ENCODE assay signal across 8 cellular contexts in the genomic region with DNA sequence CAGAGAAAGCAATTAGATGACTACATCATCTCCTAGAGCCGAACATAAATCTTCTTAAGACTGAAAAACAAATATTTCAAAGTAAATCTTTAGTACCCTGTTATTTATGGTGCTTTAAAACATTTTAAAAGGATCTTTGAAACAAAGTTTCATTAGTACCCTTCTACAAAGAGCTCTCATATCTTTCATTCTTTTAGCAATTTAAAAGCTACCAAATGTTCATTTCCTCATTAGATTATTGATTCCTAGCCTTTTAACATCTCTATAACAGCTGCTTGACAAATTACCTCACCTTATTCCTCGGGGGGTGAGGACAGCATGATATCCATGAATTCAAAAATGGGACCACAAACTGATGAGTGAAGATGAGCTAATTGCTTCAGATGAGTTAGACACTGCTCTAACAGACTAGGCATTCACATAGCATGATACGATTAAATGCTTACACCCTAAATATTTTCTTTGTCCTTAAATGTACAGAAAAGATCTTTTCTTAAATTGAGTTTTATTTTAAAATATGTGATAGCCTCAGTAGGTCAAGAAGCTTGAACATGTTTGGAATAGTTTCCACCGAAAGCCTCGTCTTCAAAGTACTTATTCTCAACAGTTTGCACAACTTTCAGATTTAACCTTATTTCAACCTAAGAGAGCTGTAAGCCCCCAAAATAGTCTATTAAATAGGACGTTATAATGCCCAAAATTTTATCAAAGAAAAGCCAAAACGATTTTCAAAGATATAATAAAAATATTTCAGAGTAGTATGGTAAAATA. TPM values are rescaled to one million over a fixed set of nuclear protein-coding genes. Genes with fewer than 3 reads are reported as not detected.
DNase-seq lines count a peak whose midpoint lies in the region; ATAC-seq and TF ChIP-seq lines count a peak whose summit lies in the region.
"Had no signal": no experiment of that assay in that cellular context is flagged by ENCODE, and none has a peak within 500 bp of the region (broad histone marks: within the 10 kb centered on the region; RNA-seq: fewer than 3 reads in every experiment).

No MANE protein-coding gene starts in this region.

- H3K27ac ChIP-seq in gastrocnemius medialis, result peak overlapping the region; percentile 92 to 94 (median 94)

- peak overlapping the region; percentile 72 for H3K4me3 ChIP-seq in GM12875 (ENCODE audit: low read depth, low read length)
- H3K4me3 ChIP-seq in epithelial cell of proximal tubule (ENCODE audit: low read depth, low read length), result peak overlapping the region; percentile 97
- peak overlapping the region; percentile 81 to 93 (median 88) for H3K4me3 ChIP-seq in gastrocnemius medialis

- H3K36me3 ChIP-seq in gastrocnemius medialis, result no peaks in the 10 kb centered on the region
- H3K36me3 ChIP-seq: Peyer's patch had no signal

- H3K4me1 ChIP-seq in gastrocnemius medialis, result peaks cover 33 to 35% of the 10 kb centered on the region in 2 donors

- TF ChIP-seq CTCF in GM12875 (IDR thresholded peaks at IDR 0.05; ENCODE audit: borderline replicate concordance, insufficient read depth, low read depth, low read length) (no peak), epithelial cell of proximal tubule (conservative IDR thresholded peaks at IDR 0.05; ENCODE audit: low read depth, low read length) (no peak), gastrocnemius medialis (IDR thresholded peaks at IDR 0.05 in 4 of 5, conservative IDR thresholded peaks at IDR 0.05 in 1 of 5) (no peak)

- in situ Hi-C loops in gastrocnemius medialis (cut with MboI; ENCODE audit: low sequenced_read_pairs in 4 of 4), result loop anchor here in 2 of 4 donors (5.0 to 25.0 kb wide), 3 partner anchors 113 to 160 kb away; a partner anchor contains a TSS

- H3K9me3 ChIP-seq in gastrocnemius medialis, result no peaks in the 10 kb centered on the region
- H3K9me3 ChIP-seq: Peyer's patch had no signal

- DNase-seq in OCI-M1 (lab: John Stamatoyannopoulos, UW) (peak; percentile 30), epithelial cell of proximal tubule (ENCODE audit: low read depth) (no peak), gastrocnemius medialis (no peak)
- no peak for DNase-seq in stimulated activated CD4-positive, alpha-beta T cell treated with anti-CD3 and anti-CD28 coated beads, Interleukin-12 subunit alpha, Interleukin-12 subunit beta, amount 100 ng/mL, for 4 hours
- DNase-seq in activated effector memory CD4-positive, alpha-beta T cell treated with anti-CD3 and anti-CD28 coated beads, Interleukin-2, amount 50 U/mL, for 16 hours, result no peak
- DNase-seq: Peyer's patch had no signal

- TF ChIP-seq POLR2A in gastrocnemius medialis (IDR thresholded peaks at IDR 0.05), result no peak

- no peaks in the 10 kb centered on the region for H3K27me3 ChIP-seq in gastrocnemius medialis
- H3K27me3 ChIP-seq: Peyer's patch had no signal

- intact Hi-C loops in gastrocnemius medialis (cut with DNase I; ENCODE audit: low total_unique reads), result loop anchor here (10.0 kb wide), 1 partner anchor 430 kb away; no protein-coding TSS in a partner anchor

- ATAC-seq in gastrocnemius medialis (no peak), HG03432 (IDR thresholded peaks at IDR 0.05; ENCODE audit: unreplicated experiment) (no peak)

RNA-seq across cellular contexts. Expression of a gene that starts 2.1 kb away (rescaled TPM):
- total RNA-seq in epithelial cell of proximal tubule (4.5 and 5.2 TPM in 2 replicates), gastrocnemius medialis (10 to 100 TPM in 1 of 4 donors, 1 to 10 TPM in 3; 7.3 to 18.1 (median 7.7) TPM)

RNA-seq across cellular contexts. Expression of a gene that starts 15.5 kb away (rescaled TPM):
- total RNA-seq in epithelial cell of proximal tubule (12.3 and 13.4 TPM in 2 replicates), gastrocnemius medialis (10 to 100 TPM; 13.7 to 20.8 (median 17.0) TPM)
